In genomic region chr17:65774787-65775186, GRCh38 we compare ENCODE assay signal across 1 cellular context.
A peak's percentile ranks its signal among the peaks of the same experiment; 100 is the strongest.
TF ChIP-seq lines count a peak whose summit lies in the region.

No MANE protein-coding gene starts in this region.

TF ChIP-seq in H1, 55 proteins besides CTCF, POLR2A, EP300 and RAD21:
- TF ChIP-seq POLR2AphosphoS5 (IDR thresholded peaks at IDR 0.05; ENCODE audit: low read depth, low read length), result no peak
- no peak for TF ChIP-seq RNF2 (IDR thresholded peaks at IDR 0.05; ENCODE audit: borderline replicate concordance, low read depth, low read length, missing control alignments, poor library complexity, severe bottlenecking)
- no peak for TF ChIP-seq CHD2 (IDR thresholded peaks at IDR 0.05; ENCODE audit: low read length)
- TF ChIP-seq SIX5 (IDR thresholded peaks at IDR 0.05; ENCODE audit: low read depth, low read length), result no peak
- no peak for TF ChIP-seq YY1 (IDR thresholded peaks at IDR 0.05; ENCODE audit: low read depth, low read length)
- no peak for TF ChIP-seq MAX (IDR thresholded peaks at IDR 0.05)
- peak; percentile 50; the same call in 1 of the 2 replicates for TF ChIP-seq E2F6 (IDR thresholded peaks at IDR 0.05)
